ENCODE assay signal across 23 cellular contexts in the genomic region with DNA sequence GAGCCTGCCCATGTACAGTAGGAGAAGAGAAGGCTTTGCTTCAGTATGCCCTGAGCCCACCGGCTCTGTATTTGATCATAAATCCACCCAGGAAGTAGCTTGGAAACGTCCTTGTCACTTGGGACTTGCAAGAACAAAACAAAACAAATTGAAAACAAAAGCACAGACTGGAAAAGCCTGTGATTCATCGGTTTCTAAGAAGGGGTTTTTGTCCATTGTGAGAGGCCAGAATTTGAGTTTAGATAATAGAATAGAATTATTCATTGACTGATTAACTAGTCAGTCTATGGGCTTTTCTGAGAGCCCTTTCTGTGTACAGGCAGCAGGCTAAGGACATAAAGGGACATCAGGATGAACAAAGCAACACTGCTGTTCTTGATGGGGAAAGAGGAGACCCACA.
DNase-seq lines count a peak whose midpoint lies in the region; ATAC-seq and TF ChIP-seq lines count a peak whose summit lies in the region.
"Had no signal": no experiment of that assay in that cellular context is flagged by ENCODE, and none has a peak within 500 bp of the region (broad histone marks: within the 10 kb centered on the region; RNA-seq: fewer than 3 reads in every experiment).

No MANE protein-coding gene starts in this region.

- no peak overlapping the region for H3K9ac ChIP-seq in DND-41 (ENCODE audit: low read depth, low read length)
- no peak overlapping the region for H3K9ac ChIP-seq in mammary epithelial cell (ENCODE audit: insufficient read depth, low read length)
- no peak overlapping the region for H3K9ac ChIP-seq in mesendoderm (ENCODE audit: low read length)
- H3K9ac ChIP-seq: KMS-11 had no signal

- no peaks in the 10 kb centered on the region for H3K27me3 ChIP-seq in DND-41 (ENCODE audit: insufficient read depth, low read length, poor library complexity)
- no peaks in the 10 kb centered on the region for H3K27me3 ChIP-seq in mammary epithelial cell (ENCODE audit: insufficient read depth, low read length)
- no peaks in the 10 kb centered on the region for H3K27me3 ChIP-seq in sigmoid colon
- H3K27me3 ChIP-seq in upper lobe of left lung = no peaks in the 10 kb centered on the region
- no peaks in the 10 kb centered on the region for H3K27me3 ChIP-seq in mesendoderm (ENCODE audit: insufficient read depth, low read length, poor library complexity)
- H3K27me3 ChIP-seq: left lung, Peyer's patch had no signal

- no peak overlapping the region for H2AK5ac ChIP-seq in mesendoderm (ENCODE audit: low read length)

- H3K79me2 ChIP-seq in DND-41 (ENCODE audit: insufficient read depth, low read length) (no peaks in the 10 kb centered on the region), mammary epithelial cell (ENCODE audit: insufficient read depth, low read length) (no peaks in the 10 kb centered on the region), mesendoderm (ENCODE audit: control insufficient read depth, insufficient read depth, low read length) (no peaks in the 10 kb centered on the region)

- TF ChIP-seq CTCF in DND-41 (IDR thresholded peaks at IDR 0.05; ENCODE audit: borderline replicate concordance, extremely low read depth, low read length, poor library complexity, severe bottlenecking) (no peak), mammary epithelial cell (conservative IDR thresholded peaks at IDR 0.05 in 1 of 2, IDR thresholded peaks at IDR 0.05 in 1 of 2; ENCODE audit: extremely low read depth in 1 of 2, insufficient read depth in 1 of 2, low read depth in 1 of 2, low read length in 2 of 2) (no peak), sigmoid colon (IDR thresholded peaks at IDR 0.05) (no peak), upper lobe of left lung (IDR thresholded peaks at IDR 0.05) (no peak)

- intact Hi-C loops in mammary epithelial cell (cut with micrococcal nuclease) = no loop called here
- intact Hi-C loops in sigmoid colon (cut with DNase I) = no loop called here

- H3K23ac ChIP-seq in mesendoderm (ENCODE audit: low read length) = no peak overlapping the region

- H4K20me1 ChIP-seq in DND-41 (ENCODE audit: insufficient read depth, low read length) (no peaks in the 10 kb centered on the region), mammary epithelial cell (ENCODE audit: insufficient read depth, low read length) (no peaks in the 10 kb centered on the region)

- CTCF ChIA-PET in mammary epithelial cell (lab: Charles Lee; ENCODE audit: low non-redundant PET) = no interaction called here

- H3K4me1 ChIP-seq in DND-41 (ENCODE audit: insufficient read depth, low read length) (peaks cover 17% of the 10 kb centered on the region), mammary epithelial cell (ENCODE audit: insufficient read depth, low read length) (peaks cover 13% of the 10 kb centered on the region), sigmoid colon (peaks cover 0 to 7% (median 0%) of the 10 kb centered on the region in 4 donors), upper lobe of left lung (peaks cover 0 to 2% (median 0%) of the 10 kb centered on the region in 4 donors), mesendoderm (ENCODE audit: control insufficient read depth, low read depth, low read length) (no peaks in the 10 kb centered on the region)
- H3K4me1 ChIP-seq: left lung, Peyer's patch had no signal

- no peak overlapping the region for H3K56ac ChIP-seq in mesendoderm (ENCODE audit: low read length)

- DNase-seq in DND-41 (no peak), mammary epithelial cell (peak; percentile 9), globus pallidus (ENCODE audit: low spot score) (peak; percentile 73), sigmoid colon (no peak), AG08395 (ENCODE audit: low spot score) (no peak), upper lobe of left lung (no peak), mesendoderm (no peak)
- DNase-seq: ACHN; activated CD4-positive, alpha-beta T cell treated with anti-CD3 and anti-CD28 coated beads for 1 hour; activated naive CD4-positive, alpha-beta T cell treated with anti-CD3 and anti-CD28 coated beads for 36 hours; activated T-cell treated with anti-CD3 and anti-CD28 coated beads, Interleukin-2, amount 50 U/mL, for 48 hours; amniotic stem cell; dermis blood vessel endothelial cell; H9; left lung; MV-4-11; NCI-H1694; NCI-H2171; NCI-H524 treated with DMSO at 0.1 percent for 48 hours; Peyer's patch; stimulated activated CD4-positive, alpha-beta T cell treated with anti-CD3 and anti-CD28 coated beads, Interleukin-1b, Interleukin-23, amount 100 ng/mL, for 48 hours had no signal

- H3K27ac ChIP-seq in DND-41 (ENCODE audit: low read length) (no peak overlapping the region), mammary epithelial cell (ENCODE audit: insufficient read depth, low read depth, low read length) (no peak overlapping the region), sigmoid colon (peak overlapping the region; percentile 22 to 59 (median 36)), upper lobe of left lung (no peak overlapping the region), mesendoderm (ENCODE audit: low read depth, low read length) (no peak overlapping the region)
- H3K27ac ChIP-seq: KMS-11, left lung, Peyer's patch had no signal

- no peak overlapping the region for H2BK5ac ChIP-seq in mesendoderm (ENCODE audit: low read length)

- H3K4ac ChIP-seq in mesendoderm (ENCODE audit: low read depth, low read length) = no peak overlapping the region

- H3K36me3 ChIP-seq in DND-41 (ENCODE audit: insufficient read depth, low read length) (no peaks in the 10 kb centered on the region), mammary epithelial cell (ENCODE audit: insufficient read depth, low read length) (no peaks in the 10 kb centered on the region), sigmoid colon (no peaks in the 10 kb centered on the region), upper lobe of left lung (no peaks in the 10 kb centered on the region), mesendoderm (ENCODE audit: control insufficient read depth, insufficient read depth, low read length) (no peaks in the 10 kb centered on the region)
- H3K36me3 ChIP-seq: left lung, Peyer's patch had no signal

- H3K4me3 ChIP-seq in DND-41 (ENCODE audit: low read depth in 1 of 2, low read length in 2 of 2) (no peak overlapping the region), mammary epithelial cell (replicated peaks in 1 of 3; ENCODE audit: insufficient read depth in 1 of 3, low read depth in 2 of 3, low read length in 3 of 3) (no peak overlapping the region), sigmoid colon (no peak overlapping the region), upper lobe of left lung (no peak overlapping the region), mesendoderm (ENCODE audit: low read length) (no peak overlapping the region)
- H3K4me3 ChIP-seq: left lung, Peyer's patch had no signal

- H2BK120ac ChIP-seq in mesendoderm (ENCODE audit: low read depth, low read length) = no peak overlapping the region

- H2AFZ ChIP-seq in DND-41 (ENCODE audit: low read depth, low read length) (0 out of 2 replicates have a peak overlapping the region, but pooled peaks have one; percentile 3), mammary epithelial cell (ENCODE audit: low read depth, low read length) (peak overlapping the region; percentile 78)

- TF ChIP-seq EP300 in sigmoid colon (IDR thresholded peaks at IDR 0.05) (no peak), upper lobe of left lung (IDR thresholded peaks at IDR 0.05) (no peak)

- H3K9me3 ChIP-seq in DND-41 (ENCODE audit: insufficient read depth, low read length, severe bottlenecking) (peaks cover 2% of the 10 kb centered on the region), mammary epithelial cell (replicated peaks; ENCODE audit: insufficient read depth, low read length) (no peaks in the 10 kb centered on the region), sigmoid colon (peaks cover 0 to 3% (median 0%) of the 10 kb centered on the region in 4 donors), upper lobe of left lung (peaks cover 0 to 4% (median 0%) of the 10 kb centered on the region in 4 donors)
- H3K9me3 ChIP-seq: left lung, Peyer's patch had no signal

- TF ChIP-seq POLR2A in sigmoid colon (IDR thresholded peaks at IDR 0.05) (no peak), upper lobe of left lung (IDR thresholded peaks at IDR 0.05) (no peak)

- BruUV-seq in mammary epithelial cell (replicated peaks; lab: Mats Ljungman, UMichigan) = no TSS peak

- H3K18ac ChIP-seq in mesendoderm (ENCODE audit: low read length) = no peak overlapping the region

- no peak overlapping the region for H2BK15ac ChIP-seq in mesendoderm (replicated peaks; ENCODE audit: low read depth)

- H4K5ac ChIP-seq in mesendoderm (ENCODE audit: low read length) = no peak overlapping the region

- no peak overlapping the region for H4K8ac ChIP-seq in mesendoderm (ENCODE audit: low read depth, low read length)

- H3K79me1 ChIP-seq in mesendoderm (ENCODE audit: low read length) = no peaks in the 10 kb centered on the region

- H3K4me2 ChIP-seq in DND-41 (ENCODE audit: insufficient read depth, low read length) = no peak overlapping the region
- H3K4me2 ChIP-seq in mammary epithelial cell (ENCODE audit: insufficient read depth, low read depth, low read length) = no peak overlapping the region
- no peak overlapping the region for H3K4me2 ChIP-seq in mesendoderm (ENCODE audit: low read length)
- H3K4me2 ChIP-seq: KMS-11 had no signal

- ATAC-seq in DND-41 (ENCODE audit: insufficient read depth, low read depth) (no peak), HG03460 (IDR thresholded peaks at IDR 0.05; ENCODE audit: unreplicated experiment) (no peak), upper lobe of left lung (ENCODE audit: low FRiP score in 2 of 2) (no peak)
- ATAC-seq: left lung had no signal

- 52% methylated on average over 3 of the region's 3 CpGs for WGBS in mammary epithelial cell (ENCODE audit: low coverage, missing lambda C conversion rate)
- 40 to 50% methylated on average over 3 of the region's 3 CpGs for WGBS in sigmoid colon, 2 donors
- WGBS in upper lobe of left lung, 2 donors = 50 to 56% methylated on average over 3 of the region's 3 CpGs
- WGBS in mesendoderm (ENCODE audit: extremely low coverage, insufficient coverage, low lambda C conversion rate) = no CpG with 5 or more reads among the region's 3 CpGs

- in situ Hi-C loops in mammary epithelial cell (cut with MboI; ENCODE audit: low sequenced_read_pairs in 2 of 2) = no loop called here

- dilution Hi-C loops in mammary epithelial cell (cut with HindIII; ENCODE audit: low sequenced_read_pairs) = no loop called here

Comparison
In these comparisons a context has a peak if more than half of its experiments do, and no peak if none do; other contexts are left out.
1. DNase-seq: peak in mammary epithelial cell (single experiment) and globus pallidus (single experiment); none in DND-41 (single experiment), sigmoid colon (single experiment), AG08395 (single experiment), upper lobe of left lung (0 of 2) and mesendoderm (single experiment).
2. H3K27ac ChIP-seq: peak in sigmoid colon (4 of 4); none in DND-41 (single experiment), mammary epithelial cell (single experiment), upper lobe of left lung (0 of 4) and mesendoderm (single experiment).